Comparison of ENCODE assay signal across 12 cellular contexts in the genomic region with DNA sequence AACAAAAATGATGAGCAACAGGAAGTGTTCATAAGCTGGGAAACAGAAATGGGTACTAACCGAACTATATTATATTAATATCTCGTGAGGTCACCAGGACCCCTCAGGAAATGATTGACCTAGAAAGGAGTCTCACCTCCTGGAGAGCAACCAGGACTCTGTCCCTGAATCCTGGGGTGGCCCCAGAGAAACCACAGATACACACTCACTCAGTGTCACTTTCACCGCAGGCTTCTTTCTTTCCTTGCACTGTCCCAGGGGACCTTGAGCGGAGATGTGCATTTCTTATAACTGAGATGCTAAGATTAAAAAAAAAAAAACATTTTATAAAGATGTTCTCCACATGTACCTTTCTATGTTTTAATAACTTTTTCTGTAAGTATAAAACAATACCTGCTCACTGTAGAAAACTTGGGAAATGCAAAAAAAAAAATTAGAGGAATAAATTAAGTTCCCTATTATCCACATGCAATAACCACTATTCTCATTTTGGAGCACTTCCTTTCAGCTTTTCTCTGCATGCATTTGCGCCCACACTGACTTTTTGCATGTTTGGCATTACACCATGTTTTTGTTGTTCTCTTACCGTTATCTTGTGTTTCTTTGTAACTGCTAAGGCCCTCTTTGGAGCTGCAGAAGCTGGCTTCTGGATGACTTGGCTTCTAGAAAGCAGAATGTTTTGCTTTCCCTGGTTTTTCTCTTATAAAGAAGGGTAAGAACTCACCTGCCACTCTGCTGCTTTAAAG. TPM values are rescaled to one million over a fixed set of nuclear protein-coding genes. Genes with fewer than 3 reads are reported as not detected.
DNase-seq lines count a peak whose midpoint lies in the region; ATAC-seq, FAIRE-seq and TF ChIP-seq lines count a peak whose summit lies in the region.
"Had no signal": no experiment of that assay in that cellular context is flagged by ENCODE, and none has a peak within 500 bp of the region (broad histone marks: within the 10 kb centered on the region; RNA-seq: fewer than 3 reads in every experiment).

No MANE protein-coding gene starts in this region.

- ATAC-seq in GM21360 (IDR thresholded peaks at IDR 0.05; ENCODE audit: unreplicated experiment) (peak; percentile 56), HG03175 (IDR thresholded peaks at IDR 0.05; ENCODE audit: unreplicated experiment) (peak; percentile 74), left lung (no peak)
- ATAC-seq: natural killer cell treated with Interleukin-12 subunit alpha and Interleukin-12 subunit beta and Interleukin-15 and Interleukin-18, amount 100 ng/mL, for 72 hours had no signal

- H3K4me3 ChIP-seq in left lung (no peak overlapping the region), MG63 (no peak overlapping the region)

- H3K27ac ChIP-seq in left lung = peak overlapping the region; percentile 22 to 37

- FAIRE-seq in GM12891 (lab: Jason Lieb, UNC) = no peak

- H3K36me3 ChIP-seq in left lung (peaks cover 0 to 16% of the 10 kb centered on the region in 2 donors), MG63 (peaks cover 2% of the 10 kb centered on the region; the same call in 1 of the 2 replicates)

- no peaks in the 10 kb centered on the region for H3K27me3 ChIP-seq in left lung
- no peaks in the 10 kb centered on the region for H3K27me3 ChIP-seq in MG63

- peaks cover 47 to 92% of the 10 kb centered on the region in 2 donors for H3K4me1 ChIP-seq in left lung

- DNase-seq in GM12891 (ENCODE audit: insufficient read length, low spot score) (no peak), left lung (no peak), COR-L47 (lab: John Stamatoyannopoulos, UW) (no peak), MG63 (no peak), NCI-H2029 treated with DMSO at 0.1 percent for 48 hours (lab: John Stamatoyannopoulos, UW) (no peak), NCI-H748 (lab: John Stamatoyannopoulos, UW; ENCODE audit: unreplicated experiment) (no peak)
- DNase-seq: C1 segment of cervical spinal cord; NCI-H1417 treated with DMSO at 0.1 percent for 48 hours; stimulated activated CD4-positive, alpha-beta T cell treated with anti-CD3 and anti-CD28 coated beads, Interleukin-4, amount 100 ng/mL, for 1 hour had no signal

- TF ChIP-seq POLR2A in GM12891 (IDR thresholded peaks at IDR 0.05; ENCODE audit: low read depth, low read length) = no peak

- H3K9me3 ChIP-seq in left lung = no peaks in the 10 kb centered on the region
- no peaks in the 10 kb centered on the region for H3K9me3 ChIP-seq in MG63

- intact Hi-C loops in left lung (cut with DNase I) = no loop called here

- no peak for TF ChIP-seq CTCF in left lung (IDR thresholded peaks at IDR 0.05)

TF ChIP-seq in GM12891, 5 proteins besides CTCF, POLR2A, EP300 and RAD21:
- TF ChIP-seq POU2F2 (IDR thresholded peaks at IDR 0.05; ENCODE audit: low read depth, low read length) = peak; percentile 28; the same call in 1 of the 2 replicates
- no peak for TF ChIP-seq POLR2AphosphoS5 (IDR thresholded peaks at IDR 0.05; ENCODE audit: low read depth, low read length)

RNA-seq across cellular contexts. Expression of gene NOD1, which starts 15.0 kb away (rescaled TPM):
- polyA plus RNA-seq in GM12891 (2012; ENCODE audit: low read depth, missing spikeins) = 5.7 TPM
- total RNA-seq in left lung = 10 to 100 TPM; 18.4 to 22.6 TPM
- 2.1 and 2.5 TPM in 2 replicates for total RNA-seq in MG63 (2014; rRNA removed; shearing (Covaris generic); ENCODE audit: low replicate concordance)

RNA-seq across cellular contexts. Expression of gene GGCT, which starts 41.1 kb away (rescaled TPM):
- 58.6 TPM for polyA plus RNA-seq in GM12891 (2012; ENCODE audit: low read depth, missing spikeins)
- total RNA-seq in left lung = 10 to 100 TPM; 41.9 to 42.9 TPM
- 49.3 and 143 TPM in 2 replicates for total RNA-seq in MG63 (2014; rRNA removed; shearing (Covaris generic); ENCODE audit: low replicate concordance)
